22 cellular contexts compared by ENCODE assay signal in genomic region chrX:40632199-40632598, GRCh38. TPM values are rescaled to one million over a fixed set of nuclear protein-coding genes. Genes with fewer than 3 reads are reported as not detected.
"Had no signal": no experiment of that assay in that cellular context is flagged by ENCODE, and none has a peak within 500 bp of the region (broad histone marks: within the 10 kb centered on the region; RNA-seq: fewer than 3 reads in every experiment).

No MANE protein-coding gene starts in this region.

- H3K27ac ChIP-seq: esophagus squamous epithelium, hepatocyte, left lung, neutrophil, parathyroid adenoma, transverse colon, VCaP had no signal

- FAIRE-seq: endothelial cell of umbilical vein had no signal

- H3K27me3 ChIP-seq: esophagus squamous epithelium, hepatocyte, left lung, neutrophil, transverse colon had no signal

- DNase-seq: activated CD8-positive, alpha-beta memory T cell treated with anti-CD3 and anti-CD28 coated beads for 24 hours; activated effector memory CD4-positive, alpha-beta T cell treated with Interleukin-2 at 50 U/mL for 16 hours; activated naive CD8-positive, alpha-beta T cell treated with anti-CD3 and anti-CD28 coated beads, Interleukin-2, amount 10 ng/mL, durations not matched to agents 7 days and 5 days; anterior cingulate cortex; cortex of kidney; effector CD8-positive, alpha-beta T cell; esophagus squamous epithelium; islet precursor cell; left lung; mucosa of descending colon; natural killer cell; stimulated activated CD4-positive, alpha-beta T cell treated with anti-CD3 and anti-CD28 coated beads, Interleukin-1b, Interleukin-23, amount 100 ng/mL, for 48 hours; substantia nigra; transverse colon had no signal

- H3K27me3 Mint-ChIP-seq: activated naive CD8-positive, alpha-beta T cell treated with anti-CD3 and anti-CD28 coated beads, Interleukin-2, amount 10 ng/mL, durations not matched to agents 7 days and 5 days had no signal

- H3K36me3 ChIP-seq: transverse colon had no signal

- ATAC-seq: left lung, mucosa of descending colon, natural killer cell had no signal

- H3K4me1 ChIP-seq: esophagus squamous epithelium, left lung, transverse colon had no signal

- H3K9me3 ChIP-seq: esophagus squamous epithelium, left lung, mucosa of descending colon, neutrophil, transverse colon had no signal

- H3K4me3 ChIP-seq: esophagus squamous epithelium, hepatocyte, left lung, mucosa of descending colon, transverse colon had no signal

- H3K4me3 Mint-ChIP-seq: activated naive CD8-positive, alpha-beta T cell treated with anti-CD3 and anti-CD28 coated beads, Interleukin-2, amount 10 ng/mL, durations not matched to agents 7 days and 5 days; natural killer cell had no signal

- H3K9me3 Mint-ChIP-seq: activated naive CD8-positive, alpha-beta T cell treated with anti-CD3 and anti-CD28 coated beads, Interleukin-2, amount 10 ng/mL, durations not matched to agents 7 days and 5 days; natural killer cell had no signal

RNA-seq across cellular contexts. Expression of gene MPC1L, which starts 9.0 kb away (rescaled TPM):
- total RNA-seq: activated naive CD8-positive, alpha-beta T cell treated with anti-CD3 and anti-CD28 coated beads, Interleukin-2, amount 10 ng/mL, durations not matched to agents 7 days and 5 days; endothelial cell of umbilical vein; esophagus squamous epithelium; fibroblast of villous mesenchyme; glomerular endothelial cell; hepatocyte; left lung; mucosa of descending colon; natural killer cell; T-helper 1 cell treated with Interleukin-12 subunit alpha and Interleukin-12 subunit beta and Interleukin-4 antibody, amounts not matched to agents 30 ng/mL and 1 ng/mL, for 36 hours; transverse colon had no signal
- polyA plus RNA-seq: hepatocyte had no signal
